In the genomic region with DNA sequence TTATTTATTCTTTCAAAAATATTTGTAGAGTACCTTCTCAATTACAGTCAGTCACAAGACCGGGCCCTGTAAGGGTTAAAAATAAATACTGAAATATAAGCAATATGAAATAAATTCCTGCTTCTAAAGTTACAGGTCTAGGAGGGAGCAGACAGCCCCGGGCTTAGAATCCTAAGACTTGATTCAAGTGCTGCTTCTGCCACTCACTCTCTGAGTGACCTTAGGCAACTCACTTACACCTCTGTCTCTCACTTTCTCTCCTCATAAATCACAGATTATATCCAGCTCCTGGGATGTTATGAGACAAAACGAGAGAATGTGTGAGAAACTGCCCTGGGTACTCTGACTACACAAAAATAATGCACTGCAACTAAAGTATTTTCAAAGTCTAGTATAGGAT, we compare ENCODE assay signal across 21 cellular contexts.
"Had no signal": no experiment of that assay in that cellular context is flagged by ENCODE, and none has a peak within 500 bp of the region (broad histone marks: within the 10 kb centered on the region; RNA-seq: fewer than 3 reads in every experiment).

No MANE protein-coding gene starts in this region.

- H3K27ac ChIP-seq: SK-N-MC, thoracic aorta had no signal

- H3K9me3 ChIP-seq: gastrocnemius medialis, heart right ventricle, mucosa of descending colon, thoracic aorta had no signal

- H3K36me3 Mint-ChIP-seq: activated naive CD8-positive, alpha-beta T cell treated with anti-CD3 and anti-CD28 coated beads for 36 hours; brain; natural killer cell; T-cell had no signal

- H3K4me3 Mint-ChIP-seq: activated CD4-positive, alpha-beta T cell treated with anti-CD3 and anti-CD28 coated beads for 36 hours; activated CD8-positive, alpha-beta T cell treated with anti-CD3 and anti-CD28 coated beads for 36 hours; activated naive CD8-positive, alpha-beta T cell treated with anti-CD3 and anti-CD28 coated beads for 36 hours; activated T-cell treated with anti-CD3 and anti-CD28 coated beads, Interleukin-2, amount 50 U/mL, for 4 hours; brain; natural killer cell; T-cell had no signal

- H3K27me3 ChIP-seq: gastrocnemius medialis had no signal

- H3K4me3 ChIP-seq: gastrocnemius medialis, mucosa of descending colon, SK-N-MC, thoracic aorta had no signal

- FAIRE-seq: islet of Langerhans, urothelium cell line had no signal

- H3K36me3 ChIP-seq: gastrocnemius medialis, heart right ventricle, thoracic aorta had no signal

- H3K9me3 Mint-ChIP-seq: activated CD8-positive, alpha-beta T cell treated with anti-CD3 and anti-CD28 coated beads for 36 hours; activated naive CD8-positive, alpha-beta T cell treated with anti-CD3 and anti-CD28 coated beads for 36 hours; activated T-cell treated with anti-CD3 and anti-CD28 coated beads, Interleukin-2, amount 50 U/mL, for 4 hours; brain; natural killer cell; T-cell had no signal

- H3K4me1 ChIP-seq: gastrocnemius medialis had no signal

- H3K27me3 Mint-ChIP-seq: brain had no signal

- ATAC-seq: activated CD4-positive, alpha-beta T cell treated with anti-CD3 and anti-CD28 coated beads for 36 hours; activated CD8-positive, alpha-beta T cell treated with anti-CD3 and anti-CD28 coated beads for 36 hours; activated T-cell treated with anti-CD3 and anti-CD28 coated beads, Interleukin-2, amount 50 U/mL, for 4 hours; gastrocnemius medialis; mucosa of descending colon; natural killer cell; T-cell had no signal

- DNase-seq: activated CD4-positive, alpha-beta T cell treated with anti-CD3 and anti-CD28 coated beads for 36 hours; activated CD8-positive, alpha-beta T cell treated with anti-CD3 and anti-CD28 coated beads for 36 hours; activated gamma-delta T cell; activated naive CD8-positive, alpha-beta T cell treated with anti-CD3 and anti-CD28 coated beads for 36 hours; activated T-cell treated with anti-CD3 and anti-CD28 coated beads, Interleukin-2, amount 50 U/mL, for 4 hours; cortex of kidney; effector CD8-positive, alpha-beta T cell; gastrocnemius medialis; heart right ventricle; mucosa of descending colon; natural killer cell; nucleus accumbens; right cardiac atrium; T-cell; T1000 had no signal

- H3K27ac Mint-ChIP-seq: activated CD8-positive, alpha-beta T cell treated with anti-CD3 and anti-CD28 coated beads for 36 hours; natural killer cell; progenitor cell of endocrine pancreas had no signal
